Comparison of ENCODE assay signal across 13 cellular contexts in genomic region chr12:54389536-54390175, GRCh38. TPM values are rescaled to one million over a fixed set of nuclear protein-coding genes. Genes with fewer than 3 reads are reported as not detected.
DNase-seq lines count a peak whose midpoint lies in the region; TF ChIP-seq lines count a peak whose summit lies in the region.
"Had no signal": no experiment of that assay in that cellular context is flagged by ENCODE, and none has a peak within 500 bp of the region (broad histone marks: within the 10 kb centered on the region; RNA-seq: fewer than 3 reads in every experiment).

No MANE protein-coding gene starts in this region.

- WGBS in endodermal cell (ENCODE audit: insufficient coverage in 1 of 2, insufficient read length in 1 of 2), 2 experiments = 86 to 93% methylated on average over 3 to 5 of the region's 5 CpGs

- peak overlapping the region; percentile 72 for H3K4me3 Mint-ChIP-seq in endodermal cell

- POLR2A ChIA-PET in OCI-LY7 (lab: Charles Lee) = no interaction called here

- H3K36me3 ChIP-seq in OCI-LY7 (ENCODE audit: insufficient read depth, low read length) (no peaks in the 10 kb centered on the region), endodermal cell (ENCODE audit: control insufficient read depth, insufficient read depth, low read length) (peaks cover 12% of the 10 kb centered on the region), parathyroid adenoma (ENCODE audit: control insufficient read depth, insufficient read depth, low read length) (no peaks in the 10 kb centered on the region)

- H3K9me3 Mint-ChIP-seq in endodermal cell = no peaks in the 10 kb centered on the region

- peaks cover 60% of the 10 kb centered on the region for H3K4me1 Mint-ChIP-seq in endodermal cell

- DNase-seq in NCI-H2171 treated with DMSO at 0.1 percent for 48 hours (lab: John Stamatoyannopoulos, UW) (peak; percentile 44), NCI-H2171 (lab: John Stamatoyannopoulos, UW) (no peak), OCI-LY7 (ENCODE audit: low spot score) (no peak), endodermal cell (no peak), putamen (ENCODE audit: low spot score) (no peak), NCI-H226 (no peak), MV-4-11 (lab: John Stamatoyannopoulos, UW) (no peak)
- DNase-seq: effector CD4-positive, alpha-beta T cell; MG63; NK-92 treated with Interleukin-12 subunit alpha and Interleukin-12 subunit beta, amount 100 ng/mL, for 24 hours had no signal

- H3K4me3 ChIP-seq in OCI-LY7 (ENCODE audit: low read depth, low read length, poor library complexity, severe bottlenecking) (no peak overlapping the region), endodermal cell (ENCODE audit: low read length) (peak overlapping the region; percentile 83), parathyroid adenoma (ENCODE audit: low read depth, low read length) (no peak overlapping the region)
- H3K4me3 ChIP-seq: MG63 had no signal

- no peaks in the 10 kb centered on the region for H4K20me1 ChIP-seq in OCI-LY7 (ENCODE audit: insufficient read depth, low read length)

- H3K9ac ChIP-seq in endodermal cell (ENCODE audit: extremely low read depth, low read length, poor library complexity, severe bottlenecking) = no peak overlapping the region
- H3K9ac ChIP-seq in parathyroid adenoma = no peak overlapping the region

- intact Hi-C loops in OCI-LY7 (cut with micrococcal nuclease; ENCODE audit: unreplicated experiment) = no loop called here

- H3K27me3 Mint-ChIP-seq in endodermal cell (ENCODE audit: insufficient read depth) = peaks cover 18% of the 10 kb centered on the region

- H3K4me2 ChIP-seq in OCI-LY7 (ENCODE audit: low read length) (peak overlapping the region; percentile 73), parathyroid adenoma (ENCODE audit: low read length) (peak overlapping the region; percentile 89)

- peaks cover 15% of the 10 kb centered on the region for H3K36me3 Mint-ChIP-seq in endodermal cell (ENCODE audit: low read depth)

- no peak overlapping the region for H2AFZ ChIP-seq in OCI-LY7 (ENCODE audit: low read length)
- H2AFZ ChIP-seq in parathyroid adenoma = no peak overlapping the region

- H3K9me3 ChIP-seq in OCI-LY7 (ENCODE audit: low read length) (no peaks in the 10 kb centered on the region), endodermal cell (ENCODE audit: control insufficient read depth, low read length) (no peaks in the 10 kb centered on the region), parathyroid adenoma (ENCODE audit: control insufficient read depth, low read length) (no peaks in the 10 kb centered on the region)
- H3K9me3 ChIP-seq: MG63 had no signal

- H3K4me1 ChIP-seq in OCI-LY7 (ENCODE audit: insufficient read depth, low read length, poor library complexity, severe bottlenecking) (peaks cover 55% of the 10 kb centered on the region), endodermal cell (ENCODE audit: control insufficient read depth, insufficient read depth, low read length) (peaks cover 22% of the 10 kb centered on the region), parathyroid adenoma (peaks cover 18% of the 10 kb centered on the region)

- H3K27me3 ChIP-seq in endodermal cell (ENCODE audit: control insufficient read depth, insufficient read depth, low read length, poor library complexity, severe bottlenecking) (no peaks in the 10 kb centered on the region), parathyroid adenoma (ENCODE audit: control insufficient read depth, insufficient read depth, low read length) (no peaks in the 10 kb centered on the region)
- H3K27me3 ChIP-seq: MG63 had no signal

- peak overlapping the region; percentile 26 for H3K27ac Mint-ChIP-seq in endodermal cell

- no TSS peak for BruUV-seq in OCI-LY7 (replicated peaks; lab: Mats Ljungman, UMichigan)

- H3K9me2 ChIP-seq in OCI-LY7 (ENCODE audit: insufficient read depth, low read length) = no peaks in the 10 kb centered on the region

- H3K79me2 ChIP-seq in OCI-LY7 (ENCODE audit: insufficient read depth, low read depth, low read length) = no peaks in the 10 kb centered on the region
- H3K79me2 ChIP-seq in parathyroid adenoma = no peaks in the 10 kb centered on the region

- H3K27ac ChIP-seq in OCI-LY7 (ENCODE audit: low read depth, low read length, poor library complexity, severe bottlenecking) (no peak overlapping the region), endodermal cell (ENCODE audit: low read depth, low read length) (no peak overlapping the region), parathyroid adenoma (peak overlapping the region; percentile 8)

- CTCF ChIA-PET in OCI-LY7 (lab: Charles Lee; ENCODE audit: unreplicated experiment) = no interaction called here

- TF ChIP-seq CTCF in OCI-LY7 (conservative IDR thresholded peaks at IDR 0.05; ENCODE audit: low read length) = no peak
- TF ChIP-seq CTCF in endodermal cell (conservative IDR thresholded peaks at IDR 0.05) = no peak
- TF ChIP-seq CTCF in parathyroid adenoma (IDR thresholded peaks at IDR 0.05) = no peak

RNA-seq across cellular contexts. Expression of gene ZNF385A, which starts 5.1 kb away (rescaled TPM):
- total RNA-seq in OCI-LY7 (2014; rRNA removed; shearing (Covaris generic)) = 0.18 and 0.32 TPM in 2 replicates
- total RNA-seq in OCI-LY7 (2022) = 2.6 and 2.9 TPM in 2 replicates
- 10 to 100 TPM; 10.5 to 16.3 TPM for total RNA-seq in endodermal cell
- 39.3 TPM for polyA plus RNA-seq in endodermal cell (2013, experiment 1 of 2)
- polyA plus RNA-seq in endodermal cell (2013, experiment 2 of 2) = 35.5 TPM

RNA-seq across cellular contexts. Expression of gene GPR84, which starts 25.4 kb away (rescaled TPM):
- total RNA-seq in OCI-LY7 (2014; rRNA removed; shearing (Covaris generic)) = not detected in 2 replicates
- 0.18 and 0.30 TPM in 2 replicates for total RNA-seq in OCI-LY7 (2022)
- not detected for total RNA-seq in endodermal cell
- 0.11 TPM for polyA plus RNA-seq in endodermal cell (2013, experiment 1 of 2)
- polyA plus RNA-seq in endodermal cell (2013, experiment 2 of 2) = not detected
- total RNA-seq: H4, myocyte had no signal

RNA-seq across cellular contexts. Expression of gene ITGA5, which starts 29.4 kb away (rescaled TPM):
- total RNA-seq in OCI-LY7 (2014; rRNA removed; shearing (Covaris generic)) = 0.06 and 1.0 TPM in 2 replicates
- total RNA-seq in OCI-LY7 (2022) = 0.34 and 0.76 TPM in 2 replicates
- 100 to 1,000 TPM; 189 to 243 TPM for total RNA-seq in endodermal cell
- 71.1 TPM for polyA plus RNA-seq in endodermal cell (2013, experiment 1 of 2)
- polyA plus RNA-seq in endodermal cell (2013, experiment 2 of 2) = 77.0 TPM

Comparison
In these comparisons a context has a peak if more than half of its experiments do, and no peak if none do; other contexts are left out.
1. RNA of gene ITGA5, which starts 29.4 kb away (total RNA-seq): 189 to 243 TPM in endodermal cell; 0.06 to 1.0 TPM in OCI-LY7; every median in the first group is over 10 times any median in the second.